In genomic region chr17:38799501-38800236, GRCh38 we compare ENCODE assay signal across 8 cellular contexts. TPM values are rescaled to one million over a fixed set of nuclear protein-coding genes. Genes with fewer than 3 reads are reported as not detected.
DNase-seq lines count a peak whose midpoint lies in the region; ATAC-seq and TF ChIP-seq lines count a peak whose summit lies in the region.

PIP4K2B (minus strand) TSS chr17:38799556; CDS start chr17:38799424, 132 bp downstream.

- DNase-seq in BJ (ENCODE audit: low read depth) (peak; percentile 79), NCI-H526 (lab: John Stamatoyannopoulos, UW) (peak; percentile 97 to 99), kidney tubule cell (ENCODE audit: low spot score) (peak; percentile 98)
- DNase-seq in activated CD4-positive, alpha-beta T cell treated with anti-CD3 and anti-CD28 coated beads for 48 hours, result peak; percentile 94
- DNase-seq in stimulated activated CD4-positive, alpha-beta T cell treated with anti-CD3 and anti-CD28 coated beads, Interleukin-1b, Interleukin-23, amount 100 ng/mL, for 1 hour (ENCODE audit: low read depth in 2 of 2), result peak; percentile 63 to 64

- ATAC-seq in GM19324 (IDR thresholded peaks at IDR 0.05; ENCODE audit: low FRiP score, unreplicated experiment) (peak; percentile 84), HG03460 (IDR thresholded peaks at IDR 0.05; ENCODE audit: unreplicated experiment) (peak; percentile 73)

- H3K27ac ChIP-seq in cingulate gyrus (ENCODE audit: low read depth, low read length), result peak within 1 kb of the TSS; percentile 95

- CTCF ChIA-PET in BJ (lab: Yijun Ruan, JAX), result no interaction called here

- peak within 1 kb of the TSS; percentile 87 for H3K4me3 ChIP-seq in BJ (ENCODE audit: low read depth, low read length)

- no peaks in the 10 kb centered on the region for H3K27me3 ChIP-seq in BJ (ENCODE audit: control insufficient read depth, insufficient read depth, low read length)

- no peak for TF ChIP-seq CTCF in BJ (IDR thresholded peaks at IDR 0.05; ENCODE audit: insufficient read depth, low read depth, low read length)

- peaks cover 12% of the 10 kb centered on the region for H3K36me3 ChIP-seq in BJ (ENCODE audit: control insufficient read depth, insufficient read depth, low read length)

- POLR2A ChIA-PET in BJ (lab: Charles Lee), result no interaction called here

RNA-seq across cellular contexts. Expression of gene PIP4K2B, which starts in this region (rescaled TPM):
- polyA plus RNA-seq in BJ (2011; rRNA removed), result 37.2 and 41.6 TPM in 2 replicates
- polyA minus RNA-seq in BJ (2011; rRNA and poly(A)+ RNA removed), result 37.9 and 46.6 TPM in 2 replicates

Comparison
In these comparisons a context has a peak if more than half of its experiments do, and no peak if none do; other contexts are left out.
1. Peak in every context shown above with its lines: DNase-seq, ATAC-seq, H3K4me3 ChIP-seq and H3K27ac ChIP-seq.